ENCODE assay signal across 25 cellular contexts in the genomic region with DNA sequence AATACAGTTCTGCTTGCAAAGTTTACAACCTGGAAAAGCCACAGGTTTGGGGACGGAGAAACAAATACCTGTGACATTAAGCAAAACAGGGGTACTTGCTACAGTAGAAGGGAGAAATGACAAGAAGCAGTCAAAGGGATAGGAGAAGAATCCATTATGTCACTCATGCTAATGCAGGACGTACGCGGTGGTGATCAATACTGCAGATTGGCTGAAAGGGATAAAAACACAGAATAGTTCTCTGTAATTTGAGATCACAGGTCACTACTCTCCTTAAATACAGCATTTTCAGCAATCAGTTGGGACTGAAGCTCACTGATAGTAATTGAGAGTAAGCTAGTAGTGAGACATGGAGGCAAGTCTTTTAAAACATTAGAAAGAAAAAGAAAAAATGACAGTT.
"Had no signal": no experiment of that assay in that cellular context is flagged by ENCODE, and none has a peak within 500 bp of the region (broad histone marks: within the 10 kb centered on the region; RNA-seq: fewer than 3 reads in every experiment).

No MANE protein-coding gene starts in this region.

- FAIRE-seq: pancreas, TTC549 had no signal

- H3K4me3 Mint-ChIP-seq: activated T-cell treated with anti-CD3 and anti-CD28 coated beads, Interleukin-2, amount 50 U/mL, for 24 hours; immature natural killer cell; natural killer cell; stimulated activated naive CD8-positive, alpha-beta T cell treated with anti-CD3 and anti-CD28 coated beads, Interleukin-15, amount 100 ng/mL, for 72 hours had no signal

- H3K27me3 ChIP-seq: esophagus squamous epithelium, pancreas, tibial nerve had no signal

- H3K36me3 Mint-ChIP-seq: immature natural killer cell, natural killer cell had no signal

- H3K27ac Mint-ChIP-seq: activated T-cell treated with anti-CD3 and anti-CD28 coated beads, Interleukin-2, amount 50 U/mL, for 24 hours; activated T-helper 2 cell treated with anti-CD3 and anti-CD28 coated beads, Interferon-gamma antibody, Interleukin-2, Interleukin-4, amounts not matched to agents 10 μg/mL and 5 μg/mL and 100 μg/mL, durations not matched to agents 14 hours and 24 hours and 36 hours; immature natural killer cell; natural killer cell had no signal

- H3K9me3 ChIP-seq: esophagus squamous epithelium, left lung, neutrophil, pancreas, tibial nerve had no signal

- DNase-seq: activated CD4-positive, alpha-beta T cell treated with anti-CD3 and anti-CD28 coated beads for 1 hour; activated CD8-positive, alpha-beta memory T cell treated with anti-CD3 and anti-CD28 coated beads for 24 hours; activated CD8-positive, alpha-beta memory T cell treated with anti-CD3 and anti-CD28 coated beads, Interleukin-2, amount 50 U/mL, for 4 hours; activated naive CD4-positive, alpha-beta T cell treated with Interleukin-2 at 50 U/mL for 16 hours; activated T-cell treated with anti-CD3 and anti-CD28 coated beads, Interleukin-2, amount 50 U/mL, for 24 hours; amygdala; cerebellar nuclear complex; esophagus squamous epithelium; immature natural killer cell; kidney glomerular epithelial cell; left lung; midbrain; natural killer cell; pancreas; right cardiac atrium; stimulated activated CD4-positive, alpha-beta T cell treated with anti-CD3 and anti-CD28 coated beads, Interleukin-1b, Interleukin-23, amount 100 ng/mL, for 48 hours; stimulated activated naive CD8-positive, alpha-beta T cell treated with anti-CD3 and anti-CD28 coated beads, Interleukin-15, amount 100 ng/mL, for 72 hours; T-helper 1 cell; WERI-Rb-1 had no signal

- H3K27me3 Mint-ChIP-seq: stimulated activated naive CD8-positive, alpha-beta T cell treated with anti-CD3 and anti-CD28 coated beads, Interleukin-15, amount 100 ng/mL, for 72 hours had no signal

- H3K4me1 ChIP-seq: left lung, pancreas, tibial nerve had no signal

- H3K9me3 Mint-ChIP-seq: activated T-cell treated with anti-CD3 and anti-CD28 coated beads, Interleukin-2, amount 50 U/mL, for 24 hours; activated T-helper 2 cell treated with anti-CD3 and anti-CD28 coated beads, Interferon-gamma antibody, Interleukin-2, Interleukin-4, amounts not matched to agents 10 μg/mL and 5 μg/mL and 100 μg/mL, durations not matched to agents 14 hours and 24 hours and 36 hours; immature natural killer cell; natural killer cell; stimulated activated naive CD8-positive, alpha-beta T cell treated with anti-CD3 and anti-CD28 coated beads, Interleukin-15, amount 100 ng/mL, for 72 hours had no signal

- H3K4me3 ChIP-seq: coronary artery, esophagus squamous epithelium, left lung, lung, pancreas, tibial nerve had no signal

- H3K36me3 ChIP-seq: esophagus squamous epithelium, left lung, neutrophil, pancreas, tibial nerve, WERI-Rb-1 had no signal

- ATAC-seq: left lung; natural killer cell; pancreas; right cardiac atrium; stimulated activated naive CD8-positive, alpha-beta T cell treated with anti-CD3 and anti-CD28 coated beads, Interleukin-15, amount 100 ng/mL, for 72 hours had no signal

- H3K27ac ChIP-seq: coronary artery, esophagus squamous epithelium, left lung, neutrophil, pancreas, tibial nerve, WERI-Rb-1 had no signal
